Comparison of ENCODE assay signal across 8 cellular contexts in genomic region chr6:112086744-112087135, GRCh38. TPM values are rescaled to one million over a fixed set of nuclear protein-coding genes. Genes with fewer than 3 reads are reported as not detected.
DNase-seq lines count a peak whose midpoint lies in the region; ATAC-seq and TF ChIP-seq lines count a peak whose summit lies in the region.

No MANE protein-coding gene starts in this region.

- in situ Hi-C loops in Caki2 (cut with HindIII; ENCODE audit: low pct_unique_long_range_greater_than_20kb, low sequenced_read_pairs) = no loop called here

- H3K36me3 ChIP-seq in left lung (peaks cover 0 to 6% of the 10 kb centered on the region in 2 donors), tibial artery (peaks cover 8 to 31% (median 12%) of the 10 kb centered on the region in 3 donors)

- peaks cover 4 to 15% of the 10 kb centered on the region in 2 donors for H3K4me1 ChIP-seq in left lung
- peaks cover 0 to 18% (median 6%) of the 10 kb centered on the region in 4 donors for H3K4me1 ChIP-seq in tibial artery

- intact Hi-C loops in left lung (cut with DNase I) (no loop called here), tibial artery (cut with DNase I; ENCODE audit: low total_unique reads) (no loop called here)
- intact Hi-C loops in activated T-helper 2 cell treated with anti-CD3 and anti-CD28 coated beads, Interferon-gamma antibody, Interleukin-2, Interleukin-4, amounts not matched to agents 10 μg/mL and 5 μg/mL and 100 μg/mL, durations not matched to agents 14 hours and 24 hours and 36 hours (cut with micrococcal nuclease) = loop anchor here (1.0 to 2.0 kb wide), 6 partner anchors 30 to 827 kb away; partner anchors contain the start of gene FYN

- peak overlapping the region; percentile 80 to 85 for H3K4me3 ChIP-seq in left lung
- H3K4me3 ChIP-seq in tibial artery = peak overlapping the region; percentile 81 to 88

- H3K9me3 Mint-ChIP-seq in chondrocyte (ENCODE audit: low read depth) = no peaks in the 10 kb centered on the region
- H3K9me3 Mint-ChIP-seq in activated T-helper 2 cell treated with anti-CD3 and anti-CD28 coated beads, Interferon-gamma antibody, Interleukin-2, Interleukin-4, amounts not matched to agents 10 μg/mL and 5 μg/mL and 100 μg/mL, durations not matched to agents 14 hours and 24 hours and 36 hours = no peaks in the 10 kb centered on the region

- TF ChIP-seq CTCF in chondrocyte (IDR thresholded peaks at IDR 0.05) = peak; percentile 78
- no peak for TF ChIP-seq CTCF in left lung (IDR thresholded peaks at IDR 0.05)
- TF ChIP-seq CTCF in tibial artery (IDR thresholded peaks at IDR 0.05) = no peak

- H3K36me3 Mint-ChIP-seq in chondrocyte (ENCODE audit: low read depth) = peaks cover 9% of the 10 kb centered on the region
- peaks cover 11% of the 10 kb centered on the region for H3K36me3 Mint-ChIP-seq in activated T-helper 2 cell treated with anti-CD3 and anti-CD28 coated beads, Interferon-gamma antibody, Interleukin-2, Interleukin-4, amounts not matched to agents 10 μg/mL and 5 μg/mL and 100 μg/mL, durations not matched to agents 14 hours and 24 hours and 36 hours (ENCODE audit: low read depth)

- H3K27me3 Mint-ChIP-seq in chondrocyte (ENCODE audit: low read depth) = no peaks in the 10 kb centered on the region
- H3K27me3 Mint-ChIP-seq in activated T-helper 2 cell treated with anti-CD3 and anti-CD28 coated beads, Interferon-gamma antibody, Interleukin-2, Interleukin-4, amounts not matched to agents 10 μg/mL and 5 μg/mL and 100 μg/mL, durations not matched to agents 14 hours and 24 hours and 36 hours (ENCODE audit: low read depth) = peaks cover 19% of the 10 kb centered on the region

- DNase-seq in Caki2 (ENCODE audit: low read depth) (peak; percentile 38), NOMO-1 (lab: John Stamatoyannopoulos, UW; ENCODE audit: unreplicated experiment in 2 of 2) (peak; percentile 40 to 50), chondrocyte (ENCODE audit: low spot score) (no peak), left lung (no peak), tibial artery (no peak)
- no peak for DNase-seq in activated T-helper 2 cell treated with anti-CD3 and anti-CD28 coated beads, Interferon-gamma antibody, Interleukin-2, Interleukin-4, amounts not matched to agents 10 μg/mL and 5 μg/mL and 100 μg/mL, durations not matched to agents 14 hours and 24 hours and 36 hours (ENCODE audit: low spot score)

- no peaks in the 10 kb centered on the region for H3K9me3 ChIP-seq in left lung
- no peaks in the 10 kb centered on the region for H3K9me3 ChIP-seq in tibial artery

- H3K27me3 ChIP-seq in left lung (no peaks in the 10 kb centered on the region), tibial artery (no peaks in the 10 kb centered on the region)

- no peak overlapping the region for H3K4me3 Mint-ChIP-seq in chondrocyte (ENCODE audit: unreplicated experiment)
- no peak overlapping the region for H3K4me3 Mint-ChIP-seq in activated T-helper 2 cell treated with anti-CD3 and anti-CD28 coated beads, Interferon-gamma antibody, Interleukin-2, Interleukin-4, amounts not matched to agents 10 μg/mL and 5 μg/mL and 100 μg/mL, durations not matched to agents 14 hours and 24 hours and 36 hours (ENCODE audit: low read depth)

- peak; percentile 30 for ATAC-seq in GM19351 (IDR thresholded peaks at IDR 0.05; ENCODE audit: unreplicated experiment)
- peak; percentile 32 for ATAC-seq in HG03378 (IDR thresholded peaks at IDR 0.05; ENCODE audit: unreplicated experiment)
- ATAC-seq in left lung = peak; percentile 64

- no peak overlapping the region for H3K27ac Mint-ChIP-seq in chondrocyte (ENCODE audit: unreplicated experiment)
- no peak overlapping the region for H3K27ac Mint-ChIP-seq in activated T-helper 2 cell treated with anti-CD3 and anti-CD28 coated beads, Interferon-gamma antibody, Interleukin-2, Interleukin-4, amounts not matched to agents 10 μg/mL and 5 μg/mL and 100 μg/mL, durations not matched to agents 14 hours and 24 hours and 36 hours

- peaks cover 9% of the 10 kb centered on the region for H3K4me1 Mint-ChIP-seq in chondrocyte (ENCODE audit: low read depth)
- H3K4me1 Mint-ChIP-seq in activated T-helper 2 cell treated with anti-CD3 and anti-CD28 coated beads, Interferon-gamma antibody, Interleukin-2, Interleukin-4, amounts not matched to agents 10 μg/mL and 5 μg/mL and 100 μg/mL, durations not matched to agents 14 hours and 24 hours and 36 hours (ENCODE audit: low read depth) = peaks cover 8% of the 10 kb centered on the region

- peak overlapping the region; percentile 81 to 84 for H3K27ac ChIP-seq in left lung
- H3K27ac ChIP-seq in tibial artery = peak overlapping the region; percentile 86 to 88

RNA-seq across cellular contexts. Expression of gene TUBE1, which starts 0.5 kb away (rescaled TPM):
- total RNA-seq in Caki2 (2014; rRNA removed; shearing (Covaris generic); ENCODE audit: low replicate concordance) = 18.8 and 31.7 TPM in 2 replicates
- total RNA-seq in chondrocyte = 13.8 to 24.8 TPM (median 23.9 TPM) in 3 replicates
- 10 to 100 TPM; 14.2 to 19.0 TPM for total RNA-seq in left lung
- total RNA-seq in activated T-helper 2 cell treated with anti-CD3 and anti-CD28 coated beads, Interferon-gamma antibody, Interleukin-2, Interleukin-4, amounts not matched to agents 10 μg/mL and 5 μg/mL and 100 μg/mL, durations not matched to agents 14 hours and 24 hours and 36 hours = 21.0 and 24.3 TPM in 2 replicates

RNA-seq across cellular contexts. Expression of gene FAM229B, which starts 0.7 kb away (rescaled TPM):
- total RNA-seq in Caki2 (2014; rRNA removed; shearing (Covaris generic); ENCODE audit: low replicate concordance) = 13.1 and 14.7 TPM in 2 replicates
- total RNA-seq in chondrocyte (25.7 to 37.5 TPM (median 27.9 TPM) in 3 replicates), left lung (10 to 100 TPM; 15.3 to 15.6 TPM)
- total RNA-seq in activated T-helper 2 cell treated with anti-CD3 and anti-CD28 coated beads, Interferon-gamma antibody, Interleukin-2, Interleukin-4, amounts not matched to agents 10 μg/mL and 5 μg/mL and 100 μg/mL, durations not matched to agents 14 hours and 24 hours and 36 hours = 1.1 and 3.1 TPM in 2 replicates

RNA-seq across cellular contexts. Expression of gene CCN6, which starts 32.8 kb away (rescaled TPM):
- not detected in 2 replicates for total RNA-seq in Caki2 (2014; rRNA removed; shearing (Covaris generic); ENCODE audit: low replicate concordance)
- total RNA-seq in chondrocyte (not detected in 3 replicates), left lung (not detected)
- 0.34 TPM in 1 of 2 replicates, not detected in the other for total RNA-seq in activated T-helper 2 cell treated with anti-CD3 and anti-CD28 coated beads, Interferon-gamma antibody, Interleukin-2, Interleukin-4, amounts not matched to agents 10 μg/mL and 5 μg/mL and 100 μg/mL, durations not matched to agents 14 hours and 24 hours and 36 hours

Comparison
In these comparisons a context has a peak if more than half of its experiments do, and no peak if none do; other contexts are left out.
1. DNase-seq: peak in Caki2 (single experiment) and NOMO-1 (2 of 2); none in chondrocyte (single experiment), left lung (0 of 2), tibial artery (0 of 2) and activated T-helper 2 cell treated with anti-CD3 and anti-CD28 coated beads, Interferon-gamma antibody, Interleukin-2, Interleukin-4, amounts not matched to agents 10 μg/mL and 5 μg/mL and 100 μg/mL, durations not matched to agents 14 hours and 24 hours and 36 hours (single experiment).
2. Peak in every context shown above with its lines, with median percentiles within 50 percentile points of each other: ATAC-seq.